Comparison of ENCODE assay signal across 24 cellular contexts in genomic region chr3:196794467-196794866, GRCh38. TPM values are rescaled to one million over a fixed set of nuclear protein-coding genes. Genes with fewer than 3 reads are reported as not detected.
DNase-seq lines count a peak whose midpoint lies in the region; ATAC-seq, FAIRE-seq and TF ChIP-seq lines count a peak whose summit lies in the region.
"Had no signal": no experiment of that assay in that cellular context is flagged by ENCODE, and none has a peak within 500 bp of the region (broad histone marks: within the 10 kb centered on the region; RNA-seq: fewer than 3 reads in every experiment).

No MANE protein-coding gene starts in this region.

- TF ChIP-seq POLR2A in H1 (IDR thresholded peaks at IDR 0.05; ENCODE audit: control extremely low read depth in 1 of 2, low read depth in 2 of 2, low read length in 2 of 2) = no peak

- no peak overlapping the region for H3K56ac ChIP-seq in H1 (replicated peaks; ENCODE audit: insufficient read length, low read depth, low read length)

- no peak overlapping the region for H3K23ac ChIP-seq in H1 (ENCODE audit: insufficient read length)

- H3K4me3 ChIP-seq in RWPE2 (ENCODE audit: severe bottlenecking) (no peak overlapping the region), H1 (ENCODE audit: extremely low read depth in 1 of 4, insufficient read depth in 2 of 4, low read depth in 3 of 4, low read length in 4 of 4) (no peak overlapping the region), skeletal muscle tissue (ENCODE audit: low read length in 3 of 3) (no peak overlapping the region), colonic mucosa (no peak overlapping the region)
- H3K4me3 ChIP-seq: HAP-1 had no signal

- H2BK15ac ChIP-seq in H1 (ENCODE audit: low read length) = no peak overlapping the region

- H3K9me3 ChIP-seq in RWPE2 (ENCODE audit: severe bottlenecking) (no peaks in the 10 kb centered on the region), H1 (ENCODE audit: insufficient read depth in 2 of 2, low read depth in 1 of 2, low read length in 1 of 2) (peaks cover 14% of the 10 kb centered on the region in 2 experiments), skeletal muscle tissue (ENCODE audit: control insufficient read depth in 3 of 3, low read length in 3 of 3) (no peaks in the 10 kb centered on the region), colonic mucosa (no peaks in the 10 kb centered on the region)
- H3K9me3 ChIP-seq: HAP-1 had no signal

- no peak overlapping the region for H4K5ac ChIP-seq in H1 (ENCODE audit: insufficient read length, low read depth, low read length)

- H2AFZ ChIP-seq in H1 (ENCODE audit: low read length) = no peak overlapping the region

- H4K20me1 ChIP-seq in H1 (replicated peaks in 1 of 2; ENCODE audit: control insufficient read depth in 1 of 2, insufficient read depth in 2 of 2, low read length in 2 of 2) = peaks cover 0 to 5% of the 10 kb centered on the region in 2 experiments

- TF ChIP-seq EP300 in H1 (IDR thresholded peaks at IDR 0.05; ENCODE audit: borderline replicate concordance in 1 of 2, low read depth in 2 of 2, low read length in 2 of 2) = no peak

- H3K27me3 ChIP-seq in RWPE2 (ENCODE audit: insufficient read depth, poor library complexity, severe bottlenecking) (no peaks in the 10 kb centered on the region), H1 (replicated peaks in 1 of 4; ENCODE audit: control insufficient read depth in 3 of 4, extremely low read depth in 1 of 4, insufficient read depth in 3 of 4, low read length in 3 of 4) (no peaks in the 10 kb centered on the region), skeletal muscle tissue (ENCODE audit: control insufficient read depth in 3 of 3, insufficient read depth in 3 of 3, low read length in 3 of 3) (no peaks in the 10 kb centered on the region), colonic mucosa (no peaks in the 10 kb centered on the region)

- H3K9ac ChIP-seq in H1 (replicated peaks in 1 of 4; ENCODE audit: extremely low read depth in 1 of 4, low read depth in 3 of 4, low read length in 3 of 4) (no peak overlapping the region), skeletal muscle tissue (ENCODE audit: low read depth in 1 of 3, low read length in 3 of 3) (no peak overlapping the region), colonic mucosa (ENCODE audit: low read depth in 2 of 2, low read length in 2 of 2) (no peak overlapping the region)

- no peak overlapping the region for H2BK120ac ChIP-seq in H1 (replicated peaks; ENCODE audit: low read depth, low read length)

- no peak overlapping the region for H3K18ac ChIP-seq in H1 (ENCODE audit: extremely low read depth, low read length)

- no peak overlapping the region for H3K14ac ChIP-seq in H1 (ENCODE audit: insufficient read length)

- no peak overlapping the region for H3K4me2 ChIP-seq in H1 (ENCODE audit: insufficient read depth in 1 of 2, low read depth in 2 of 2, low read length in 2 of 2)

- H4K91ac ChIP-seq in H1 (replicated peaks; ENCODE audit: insufficient read length, low read length) = no peak overlapping the region

- no peak overlapping the region for H2BK20ac ChIP-seq in H1 (ENCODE audit: low read length)

- intact Hi-C loops in colonic mucosa (cut with DNase I) = no loop called here

- no peak overlapping the region for H2AK5ac ChIP-seq in H1 (ENCODE audit: low read depth, low read length)

- H2BK12ac ChIP-seq in H1 (ENCODE audit: low read depth, low read length) = no peak overlapping the region

- WGBS in H1 (ENCODE audit: extremely low coverage in 1 of 2, insufficient coverage in 1 of 2, insufficient read length in 1 of 2, insufficient replicate concordance in 2 of 2, low coverage in 1 of 2, low lambda C conversion rate in 2 of 2, missing lambda C conversion rate in 1 of 2), 2 experiments = 89% methylated on average over 3 of the region's 3 CpGs; no CpG with 5 or more reads in 1 of the 2 experiments

- TF ChIP-seq CTCF in RWPE2 (IDR thresholded peaks at IDR 0.05; ENCODE audit: poor library complexity, severe bottlenecking) (no peak), H1 (IDR thresholded peaks at IDR 0.05; ENCODE audit: control extremely low read depth in 1 of 3, insufficient read depth in 1 of 3, low read depth in 1 of 3, low read length in 3 of 3) (no peak), colonic mucosa (IDR thresholded peaks at IDR 0.05) (no peak)

- H3K23me2 ChIP-seq in H1 (ENCODE audit: low read depth, low read length) = no peaks in the 10 kb centered on the region

- no peak for DNase-seq in activated T-cell treated with anti-CD3 and anti-CD28 coated beads, Interleukin-2, amount 50 U/mL, for 24 hours
- no peak for DNase-seq in activated T-cell treated with anti-CD3 and anti-CD28 coated beads for 4 hours
- no peak for DNase-seq in RWPE2 (ENCODE audit: low spot score)
- no peak for DNase-seq in H1 (ENCODE audit: low read depth in 1 of 2, low spot score in 2 of 2)
- DNase-seq in NCI-H2107 (lab: John Stamatoyannopoulos, UW) = no peak
- no peak for DNase-seq in inferior parietal cortex (ENCODE audit: extremely low spot score)
- DNase-seq in colonic mucosa = no peak
- DNase-seq: CD8-positive, alpha-beta memory T cell; GF-D8; NCI-H1436 treated with DMSO at 0.1 percent for 48 hours; NCI-H2081; NCI-H2227 treated with DMSO at 0.1 percent for 48 hours; NCI-H524; SHP77 treated with DMSO at 0.1 percent for 48 hours had no signal

- POLR2A ChIA-PET in H1 (lab: Charles Lee; ENCODE audit: partially characterized antibody) = no interaction called here

- no peak for TF ChIP-seq RAD21 in H1 (IDR thresholded peaks at IDR 0.05 in 1 of 2, conservative IDR thresholded peaks at IDR 0.05 in 1 of 2; ENCODE audit: low read depth in 2 of 2, low read length in 2 of 2)

- no peak overlapping the region for H3K4me3 Mint-ChIP-seq in activated T-cell treated with anti-CD3 and anti-CD28 coated beads, Interleukin-2, amount 50 U/mL, for 24 hours
- H3K4me3 Mint-ChIP-seq: B cell had no signal

- peaks cover 0 to 59% of the 10 kb centered on the region in 2 experiments; a peak in 3 of 4 replicates for H3K79me2 ChIP-seq in H1 (ENCODE audit: control insufficient read depth in 1 of 2, insufficient read depth in 2 of 2, low read length in 2 of 2)

- H3K4me1 ChIP-seq in RWPE2 (ENCODE audit: insufficient read depth, poor library complexity, severe bottlenecking) = peaks cover 35% of the 10 kb centered on the region
- no peaks in the 10 kb centered on the region; a peak in 1 of 7 replicates for H3K4me1 ChIP-seq in H1 (replicated peaks in 1 of 4; ENCODE audit: control insufficient read depth in 3 of 4, insufficient read depth in 4 of 4, low read length in 3 of 4)
- peaks cover 3 to 13% (median 7%) of the 10 kb centered on the region in 3 donors for H3K4me1 ChIP-seq in skeletal muscle tissue (ENCODE audit: control insufficient read depth in 3 of 3, insufficient read depth in 3 of 3, low read length in 3 of 3)
- H3K4me1 ChIP-seq in colonic mucosa = no peaks in the 10 kb centered on the region

- CTCF ChIA-PET in H1 (lab: Charles Lee; ENCODE audit: partially characterized antibody) = interaction anchor here (0.8 kb wide), 1 partner anchor 10 kb away, joined by 3 read pairs; no protein-coding TSS in a partner anchor

- H3K79me1 ChIP-seq in H1 (ENCODE audit: low read depth, low read length) = peaks cover 4% of the 10 kb centered on the region; the same call in 1 of the 2 replicates

- peaks cover 4% of the 10 kb centered on the region for H3K9me3 Mint-ChIP-seq in activated T-cell treated with anti-CD3 and anti-CD28 coated beads, Interleukin-2, amount 50 U/mL, for 24 hours
- H3K9me3 Mint-ChIP-seq: CD8-positive, alpha-beta memory T cell had no signal

- H3K36me3 ChIP-seq in RWPE2 (ENCODE audit: low read depth) (peaks cover 9% of the 10 kb centered on the region), H1 (ENCODE audit: control insufficient read depth in 2 of 4, insufficient read depth in 4 of 4, low read length in 3 of 4) (peaks cover 0 to 23% (median 9%) of the 10 kb centered on the region in 4 experiments; a peak in 3 of 8 replicates), skeletal muscle tissue (ENCODE audit: control insufficient read depth in 3 of 3, insufficient read depth in 3 of 3, low read length in 3 of 3) (peaks cover 0 to 5% (median 0%) of the 10 kb centered on the region in 3 donors), colonic mucosa (no peaks in the 10 kb centered on the region)

- FAIRE-seq in H1 (lab: Jason Lieb, UNC) = no peak
- FAIRE-seq: GM12891, GM18507, HTR-8/SVneo, RCC 7860 had no signal

- peaks cover 29% of the 10 kb centered on the region for H3K4me1 Mint-ChIP-seq in activated T-cell treated with anti-CD3 and anti-CD28 coated beads, Interleukin-2, amount 50 U/mL, for 24 hours (ENCODE audit: low read depth)

- no peak overlapping the region for H3K4ac ChIP-seq in H1 (replicated peaks; ENCODE audit: insufficient read length, low read depth, low read length)

- no peak for ATAC-seq in RWPE2 (ENCODE audit: low read depth)
- ATAC-seq: SK-N-SH treated with all-trans-retinoic acid at 6 μM for 48 hours had no signal

- H3K27ac ChIP-seq in RWPE2 (ENCODE audit: poor library complexity, severe bottlenecking) = peak overlapping the region; percentile 91
- H3K27ac ChIP-seq in H1 (ENCODE audit: low read depth, low read length) = no peak overlapping the region
- peak overlapping the region; percentile 13 for H3K27ac ChIP-seq in skeletal muscle tissue (ENCODE audit: low read depth, low read length)
- H3K27ac ChIP-seq in colonic mucosa = no peak overlapping the region
- H3K27ac ChIP-seq: 22Rv1, HL-60 had no signal

- peak overlapping the region; percentile 16; the same call in 1 of the 2 replicates for H2BK5ac ChIP-seq in H1 (ENCODE audit: low read depth, low read length)

- peaks cover 73% of the 10 kb centered on the region for H3K36me3 Mint-ChIP-seq in activated T-cell treated with anti-CD3 and anti-CD28 coated beads, Interleukin-2, amount 50 U/mL, for 24 hours (ENCODE audit: low read depth)

- no peaks in the 10 kb centered on the region for H3K27me3 Mint-ChIP-seq in activated T-cell treated with anti-CD3 and anti-CD28 coated beads, Interleukin-2, amount 50 U/mL, for 24 hours
- H3K27me3 Mint-ChIP-seq: B cell; CD8-positive, alpha-beta memory T cell had no signal

- peak overlapping the region; percentile 14; the same call in 1 of the 2 replicates for H4K8ac ChIP-seq in H1 (ENCODE audit: extremely low read depth, insufficient read depth, low read length)

- peak overlapping the region; percentile 71 for H3K27ac Mint-ChIP-seq in activated T-cell treated with anti-CD3 and anti-CD28 coated beads, Interleukin-2, amount 50 U/mL, for 24 hours
- H3K27ac Mint-ChIP-seq: B cell had no signal

TF ChIP-seq in H1, 55 proteins besides CTCF, POLR2A, EP300 and RAD21 (continues in another document):
- no peak for TF ChIP-seq POLR2AphosphoS5 (IDR thresholded peaks at IDR 0.05; ENCODE audit: low read depth, low read length)

RNA-seq across cellular contexts. Expression of gene PAK2, which starts 54.8 kb away (rescaled TPM):
- 60.5 and 62.8 TPM in 2 replicates for total RNA-seq in H1 (2021; fragmentation: NEBNext Ultra II Directional; extraction: Animal tissue kit (Norgen Biotek cat#: 25700))
- 8.5 and 13.1 TPM in 2 replicates for polyA plus RNA-seq in H1 (2011; rRNA removed)
- 16.2 TPM for polyA plus RNA-seq in H1 (2011; cell fraction: cytosol; rRNA removed)
- 9.3 TPM for polyA plus RNA-seq in H1 (2011; cell fraction: nucleus; rRNA removed)
- 41.1 to 57.7 TPM (median 43.2 TPM) in 4 replicates for polyA plus RNA-seq in H1 (2012, experiment 1 of 2)
- polyA plus RNA-seq in H1 (2012, experiment 2 of 2) = 8.8 TPM
- polyA plus RNA-seq in H1 (2013, experiment 1 of 2) = 25.1 TPM
- 24.6 TPM for polyA plus RNA-seq in H1 (2013, experiment 2 of 2)
- 61.8 and 103 TPM in 2 replicates for polyA minus RNA-seq in H1 (2011; rRNA and poly(A)+ RNA removed)
- 34.8 TPM for polyA minus RNA-seq in H1 (2011; cell fraction: cytosol; rRNA and poly(A)+ RNA removed)
- 39.8 TPM for polyA minus RNA-seq in H1 (2011; cell fraction: nucleus; rRNA and poly(A)+ RNA removed)
- total RNA-seq in skeletal muscle tissue (24.5 TPM), colonic mucosa (10 to 100 TPM; 72.5 to 76.5 TPM)

Comparison
In these comparisons a context has a peak if more than half of its experiments do, and no peak if none do; other contexts are left out.
1. H3K27ac ChIP-seq: peak in RWPE2 (single experiment) and skeletal muscle tissue (single experiment); none in H1 (single experiment) and colonic mucosa (single experiment).